16 cellular contexts compared by ENCODE assay signal in genomic region chr19:35015576-35016351, GRCh38. TPM values are rescaled to one million over a fixed set of nuclear protein-coding genes. Genes with fewer than 3 reads are reported as not detected.
A peak's percentile ranks its signal among the peaks of the same experiment; 100 is the strongest.
DNase-seq lines count a peak whose midpoint lies in the region; ATAC-seq and TF ChIP-seq lines count a peak whose summit lies in the region.
"Had no signal": no experiment of that assay in that cellular context is flagged by ENCODE, and none has a peak within 500 bp of the region (broad histone marks: within the 10 kb centered on the region; RNA-seq: fewer than 3 reads in every experiment).

No MANE protein-coding gene starts in this region.

- H3K4me1 Mint-ChIP-seq in activated naive CD4-positive, alpha-beta T cell treated with anti-CD3 and anti-CD28 coated beads for 36 hours (ENCODE audit: low read depth): peaks cover 45% of the 10 kb centered on the region
- H3K4me1 Mint-ChIP-seq in stimulated activated naive B cell treated with anti-CD40 and anti-IgM and Interleukin-4, amounts not matched to agents 10 μg/mL and 1 μg/mL and 100 μg/mL, for 72 hours: peaks cover 45 to 47% of the 10 kb centered on the region in 2 donors
- H3K4me1 Mint-ChIP-seq: neural crest cell had no signal

- no peak for DNase-seq in activated naive CD4-positive, alpha-beta T cell treated with anti-CD3 and anti-CD28 coated beads for 36 hours
- no peak for DNase-seq in activated naive CD4-positive, alpha-beta T cell (lab: John Stamatoyannopoulos, UW)
- DNase-seq in MG63 (peak; percentile 15), fibroblast of villous mesenchyme (ENCODE audit: low read depth) (peak; percentile 78), H4 (ENCODE audit: low spot score) (no peak), mucosa of gallbladder (ENCODE audit: low spot score) (no peak), hepatocyte (ENCODE audit: low spot score) (no peak)
- no peak for DNase-seq in stimulated activated naive B cell treated with anti-CD40 and anti-IgM and Interleukin-4, amounts not matched to agents 10 μg/mL and 1 μg/mL and 100 μg/mL, for 72 hours
- DNase-seq: ACHN; activated T-cell treated with anti-CD3 and anti-CD28 coated beads, Interleukin-2, amount 50 U/mL, for 1 hour; GDM1; Karpas-422; NCI-H1105; NCI-H748 treated with DMSO at 0.1 percent for 48 hours; PC-3 had no signal

- TF ChIP-seq CTCF in fibroblast of villous mesenchyme (IDR thresholded peaks at IDR 0.05; ENCODE audit: insufficient read depth, low read depth, low read length) (no peak), hepatocyte (IDR thresholded peaks at IDR 0.05; ENCODE audit: poor library complexity) (no peak)

- no peak overlapping the region for H3K4me3 Mint-ChIP-seq in activated naive CD4-positive, alpha-beta T cell treated with anti-CD3 and anti-CD28 coated beads for 36 hours
- no peak overlapping the region for H3K4me3 Mint-ChIP-seq in stimulated activated naive B cell treated with anti-CD40 and anti-IgM and Interleukin-4, amounts not matched to agents 10 μg/mL and 1 μg/mL and 100 μg/mL, for 72 hours
- H3K4me3 Mint-ChIP-seq: neural crest cell had no signal

- no peak overlapping the region for H3K27ac ChIP-seq in hepatocyte

- H3K9me2 ChIP-seq in hepatocyte (replicated peaks; ENCODE audit: insufficient read depth): no peaks in the 10 kb centered on the region

- H3K27me3 ChIP-seq in MG63: no peaks in the 10 kb centered on the region
- H3K27me3 ChIP-seq in hepatocyte: no peaks in the 10 kb centered on the region

- no peaks in the 10 kb centered on the region for H3K9me3 ChIP-seq in MG63
- no peaks in the 10 kb centered on the region for H3K9me3 ChIP-seq in hepatocyte (ENCODE audit: low read depth)

- CTCF ChIA-PET in activated naive CD4-positive, alpha-beta T cell treated with anti-CD3 and anti-CD28 coated beads for 36 hours (lab: Charles Lee): interaction anchor here (0.6 to 8.4 kb wide), 3 partner anchors 11 to 44 kb away, joined by 4 to 110 read pairs (median 4); no protein-coding TSS in a partner anchor

- no peak for ATAC-seq in stimulated activated naive B cell treated with anti-CD40 and anti-IgM and Interleukin-4, amounts not matched to agents 10 μg/mL and 1 μg/mL and 100 μg/mL, for 72 hours (replicated peaks)
- ATAC-seq: PC-3 had no signal

- no peaks in the 10 kb centered on the region for H3K79me2 ChIP-seq in hepatocyte

- intact Hi-C loops in activated naive CD4-positive, alpha-beta T cell treated with anti-CD3 and anti-CD28 coated beads for 36 hours (cut with micrococcal nuclease): no loop called here

- H4K20me1 ChIP-seq in hepatocyte (ENCODE audit: insufficient read depth, poor library complexity, severe bottlenecking): no peaks in the 10 kb centered on the region

- no peaks in the 10 kb centered on the region for H3K27me3 Mint-ChIP-seq in activated naive CD4-positive, alpha-beta T cell treated with anti-CD3 and anti-CD28 coated beads for 36 hours (ENCODE audit: low read depth)
- H3K27me3 Mint-ChIP-seq in stimulated activated naive B cell treated with anti-CD40 and anti-IgM and Interleukin-4, amounts not matched to agents 10 μg/mL and 1 μg/mL and 100 μg/mL, for 72 hours: no peaks in the 10 kb centered on the region

- H3K36me3 Mint-ChIP-seq in activated naive CD4-positive, alpha-beta T cell treated with anti-CD3 and anti-CD28 coated beads for 36 hours (ENCODE audit: low read depth): peaks cover 54% of the 10 kb centered on the region
- peaks cover 62 to 76% of the 10 kb centered on the region in 2 donors for H3K36me3 Mint-ChIP-seq in stimulated activated naive B cell treated with anti-CD40 and anti-IgM and Interleukin-4, amounts not matched to agents 10 μg/mL and 1 μg/mL and 100 μg/mL, for 72 hours

- H3K4me3 ChIP-seq in MG63 (no peak overlapping the region), fibroblast of villous mesenchyme (ENCODE audit: low read depth, low read length) (no peak overlapping the region), hepatocyte (no peak overlapping the region)

- no peaks in the 10 kb centered on the region for H3K9me3 Mint-ChIP-seq in activated naive CD4-positive, alpha-beta T cell treated with anti-CD3 and anti-CD28 coated beads for 36 hours
- H3K9me3 Mint-ChIP-seq in stimulated activated naive B cell treated with anti-CD40 and anti-IgM and Interleukin-4, amounts not matched to agents 10 μg/mL and 1 μg/mL and 100 μg/mL, for 72 hours: no peaks in the 10 kb centered on the region
- H3K9me3 Mint-ChIP-seq: neural crest cell had no signal

- no peaks in the 10 kb centered on the region for H3K4me1 ChIP-seq in hepatocyte (ENCODE audit: insufficient read depth)

- H3K27ac Mint-ChIP-seq in activated naive CD4-positive, alpha-beta T cell treated with anti-CD3 and anti-CD28 coated beads for 36 hours: peak overlapping the region; percentile 48
- peak overlapping the region; percentile 67 for H3K27ac Mint-ChIP-seq in stimulated activated naive B cell treated with anti-CD40 and anti-IgM and Interleukin-4, amounts not matched to agents 10 μg/mL and 1 μg/mL and 100 μg/mL, for 72 hours

- H3K36me3 ChIP-seq in MG63 (peaks cover 88% of the 10 kb centered on the region), hepatocyte (replicated peaks; ENCODE audit: insufficient read depth, low read depth) (no peaks in the 10 kb centered on the region)

- no peak overlapping the region for H3K4me2 ChIP-seq in hepatocyte

- H2AFZ ChIP-seq in hepatocyte: no peak overlapping the region

- 95% methylated on average over 19 of the region's 19 CpGs for WGBS in hepatocyte (ENCODE audit: low lambda C conversion rate, missing lambda C conversion rate)

RNA-seq across cellular contexts. Expression of gene SCN1B, which starts 14.5 kb away (rescaled TPM):
- total RNA-seq in activated naive CD4-positive, alpha-beta T cell treated with anti-CD3 and anti-CD28 coated beads for 36 hours: under 1 TPM; 0.83 to 0.89 TPM
- 0.86 and 2.3 TPM in 2 replicates for total RNA-seq in MG63 (2014; rRNA removed; shearing (Covaris generic); ENCODE audit: low replicate concordance)
- total RNA-seq in fibroblast of villous mesenchyme: 2.6 and 3.2 TPM in 2 replicates
- total RNA-seq in H4 (2014; rRNA removed; shearing (Covaris generic)): 9.3 and 9.5 TPM in 2 replicates
- total RNA-seq in mucosa of gallbladder: 4.8 TPM
- total RNA-seq in hepatocyte: 0.20 and 0.60 TPM in 2 replicates
- polyA plus RNA-seq in hepatocyte: 2.5 and 3.1 TPM in 2 replicates

RNA-seq across cellular contexts. Expression of gene GRAMD1A, which starts 15.6 kb away (rescaled TPM):
- 100 to 1,000 TPM; 117 to 125 TPM for total RNA-seq in activated naive CD4-positive, alpha-beta T cell treated with anti-CD3 and anti-CD28 coated beads for 36 hours
- total RNA-seq in MG63 (2014; rRNA removed; shearing (Covaris generic); ENCODE audit: low replicate concordance): 28.2 and 32.1 TPM in 2 replicates
- total RNA-seq in fibroblast of villous mesenchyme (23.3 and 26.7 TPM in 2 replicates), mucosa of gallbladder (31.7 TPM), hepatocyte (34.8 and 35.4 TPM in 2 replicates)
- total RNA-seq in H4 (2014; rRNA removed; shearing (Covaris generic)): 21.3 and 22.0 TPM in 2 replicates
- polyA plus RNA-seq in hepatocyte: 80.2 and 92.4 TPM in 2 replicates

RNA-seq across cellular contexts. Expression of gene HPN, which starts 25.8 kb away (rescaled TPM):
- not detected for total RNA-seq in activated naive CD4-positive, alpha-beta T cell treated with anti-CD3 and anti-CD28 coated beads for 36 hours
- total RNA-seq in MG63 (2014; rRNA removed; shearing (Covaris generic); ENCODE audit: low replicate concordance): not detected in 2 replicates
- total RNA-seq in fibroblast of villous mesenchyme (not detected in 2 replicates), mucosa of gallbladder (21.4 TPM), hepatocyte (150 and 162 TPM in 2 replicates)
- not detected in 2 replicates for total RNA-seq in H4 (2014; rRNA removed; shearing (Covaris generic))
- polyA plus RNA-seq in hepatocyte: 206 and 241 TPM in 2 replicates

RNA-seq across cellular contexts. Expression of gene ZNF792, which starts 51.7 kb away (rescaled TPM):
- 1 to 10 TPM; 3.1 to 3.5 TPM for total RNA-seq in activated naive CD4-positive, alpha-beta T cell treated with anti-CD3 and anti-CD28 coated beads for 36 hours
- 1.7 and 2.4 TPM in 2 replicates for total RNA-seq in MG63 (2014; rRNA removed; shearing (Covaris generic); ENCODE audit: low replicate concordance)
- total RNA-seq in fibroblast of villous mesenchyme: 5.8 and 6.5 TPM in 2 replicates
- total RNA-seq in H4 (2014; rRNA removed; shearing (Covaris generic)): 6.3 and 7.6 TPM in 2 replicates
- 8.9 TPM for total RNA-seq in mucosa of gallbladder
- total RNA-seq in hepatocyte: 9.5 and 10.6 TPM in 2 replicates
- polyA plus RNA-seq in hepatocyte: 3.5 and 3.6 TPM in 2 replicates

Comparison
In these comparisons a context has a peak if more than half of its experiments do, and no peak if none do; other contexts are left out.
1. DNase-seq: peak in MG63 (single experiment) and fibroblast of villous mesenchyme (single experiment); none in activated naive CD4-positive, alpha-beta T cell treated with anti-CD3 and anti-CD28 coated beads for 36 hours (single experiment), activated naive CD4-positive, alpha-beta T cell (0 of 4), stimulated activated naive B cell treated with anti-CD40 and anti-IgM and Interleukin-4, amounts not matched to agents 10 μg/mL and 1 μg/mL and 100 μg/mL, for 72 hours (single experiment), H4 (single experiment), mucosa of gallbladder (single experiment) and hepatocyte (single experiment).
2. RNA of gene HPN, which starts 25.8 kb away (total RNA-seq): 150 to 162 TPM in hepatocyte and 21.4 TPM in mucosa of gallbladder (single experiment); not detected in activated naive CD4-positive, alpha-beta T cell treated with anti-CD3 and anti-CD28 coated beads for 36 hours, not detected in MG63, not detected in fibroblast of villous mesenchyme and not detected in H4; every median in the first group is over 10 times any median in the second.